ENCODE assay signal across 1 cellular context in genomic region chr11:77497368-77497767, GRCh38.
A peak's percentile ranks its signal among the peaks of the same experiment; 100 is the strongest.
TF ChIP-seq lines count a peak whose summit lies in the region.

No MANE protein-coding gene starts in this region.

TF ChIP-seq in endothelial cell of umbilical vein, 7 proteins besides CTCF, POLR2A, EP300 and RAD21:
- TF ChIP-seq EZH2 (IDR thresholded peaks at IDR 0.05; ENCODE audit: borderline replicate concordance, low read depth, low read length, severe bottlenecking) (no peak), FOS (IDR thresholded peaks at IDR 0.05; ENCODE audit: borderline replicate concordance, insufficient read depth, low read length) (peak; percentile 14), MAX (IDR thresholded peaks at IDR 0.05; ENCODE audit: insufficient read depth, insufficient read length) (no peak), MYC (IDR thresholded peaks at IDR 0.05; ENCODE audit: low read depth, low read length) (no peak), POLR2AphosphoS5 (IDR thresholded peaks at IDR 0.05; ENCODE audit: insufficient read depth, low read depth, low read length) (no peak), JUN (IDR thresholded peaks at IDR 0.05; ENCODE audit: borderline replicate concordance, insufficient read depth, insufficient read length, low read depth) (no peak)
TF ChIP-seq in endothelial cell of umbilical vein: peak in this region for 1.
